In genomic region chr2:54952978-54953456, GRCh38 we compare ENCODE assay signal across 21 cellular contexts.
DNase-seq lines count a peak whose midpoint lies in the region; ATAC-seq, FAIRE-seq and TF ChIP-seq lines count a peak whose summit lies in the region.
"Had no signal": no experiment of that assay in that cellular context is flagged by ENCODE, and none has a peak within 500 bp of the region (broad histone marks: within the 10 kb centered on the region; RNA-seq: fewer than 3 reads in every experiment).

No MANE protein-coding gene starts in this region.

- CTCF ChIA-PET in K562 (lab: Yijun Ruan, JAX; ENCODE audit: low intra/inter-chr PET ratio): no interaction called here

- POLR2A ChIA-PET in K562 (lab: Yijun Ruan, JAX): interaction anchor here (0.9 to 2.5 kb wide), 4 partner anchors 11 to 21 kb away, joined by 3 to 6 read pairs (median 4); no protein-coding TSS in a partner anchor

- H3K27me3 ChIP-seq in K562 (ENCODE audit: control insufficient read depth in 2 of 2, insufficient read depth in 2 of 2, low read length in 2 of 2) (no peaks in the 10 kb centered on the region; a peak in 1 of 5 replicates), skeletal muscle satellite cell (ENCODE audit: control insufficient read depth, insufficient read depth, low read length) (no peaks in the 10 kb centered on the region), spleen (replicated peaks in 1 of 7) (no peaks in the 10 kb centered on the region)
- H3K27me3 ChIP-seq: body of pancreas, upper lobe of right lung had no signal

- no peaks in the 10 kb centered on the region for H4K20me1 ChIP-seq in K562 (replicated peaks; ENCODE audit: control insufficient read depth, insufficient read depth, low read length)

- BruUV-seq in K562 (replicated peaks; lab: Mats Ljungman, UMichigan): no TSS peak

- H3K4me1 ChIP-seq in K562 (replicated peaks in 1 of 2; ENCODE audit: control insufficient read depth in 2 of 2, insufficient read depth in 2 of 2, low read length in 2 of 2) (peaks cover 36 to 51% of the 10 kb centered on the region in 2 experiments), skeletal muscle satellite cell (ENCODE audit: control insufficient read depth, insufficient read depth, low read length) (peaks cover 24% of the 10 kb centered on the region), spleen (no peaks in the 10 kb centered on the region)

- TF ChIP-seq EP300 in K562 (IDR thresholded peaks at IDR 0.05; ENCODE audit: low read length): no peak

- in situ Hi-C loops in K562 (cut with MboI): no loop called here

- H3K9ac ChIP-seq in K562 (ENCODE audit: insufficient read depth in 1 of 2, low read depth in 2 of 2, low read length in 2 of 2): no peak overlapping the region; a peak in 1 of 4 replicates
- H3K9ac ChIP-seq in skeletal muscle satellite cell (ENCODE audit: low read depth, low read length): peak overlapping the region; percentile 21

- H3K36me3 ChIP-seq in K562 (ENCODE audit: control insufficient read depth, insufficient read depth, low read length) (no peaks in the 10 kb centered on the region), skeletal muscle satellite cell (ENCODE audit: insufficient read depth, low read length) (no peaks in the 10 kb centered on the region), spleen (no peaks in the 10 kb centered on the region)
- H3K36me3 ChIP-seq: lower lobe of right lung, upper lobe of right lung had no signal

- TF ChIP-seq CTCF in K562 (IDR thresholded peaks at IDR 0.05 in 2 of 3, conservative IDR thresholded peaks at IDR 0.05 in 1 of 3; ENCODE audit: insufficient read depth in 2 of 3, low read depth in 1 of 3, low read length in 3 of 3): no peak
- no peak for TF ChIP-seq CTCF in spleen (IDR thresholded peaks at IDR 0.05 in 8 of 11, conservative IDR thresholded peaks at IDR 0.05 in 3 of 11)

- no peak overlapping the region for H3K4me3 ChIP-seq in K562
- H3K4me3 ChIP-seq in skeletal muscle satellite cell (ENCODE audit: low read length): peak overlapping the region; percentile 28
- H3K4me3 ChIP-seq in spleen: no peak overlapping the region
- H3K4me3 ChIP-seq: body of pancreas, lower lobe of right lung, upper lobe of right lung had no signal

- WGBS in K562 (ENCODE audit: insufficient coverage, low coverage, missing lambda C conversion rate): 40% methylated on average over 9 of the region's 9 CpGs
- WGBS in spleen, 5 donors: 57 to 67% (median 59%) methylated on average over 9 of the region's 9 CpGs

- peak overlapping the region; percentile 85 for H2AFZ ChIP-seq in K562 (ENCODE audit: low read depth, low read length)

- ATAC-seq in K562 (no peak), GM18909 (IDR thresholded peaks at IDR 0.05; ENCODE audit: poor library complexity, unreplicated experiment) (no peak), left cardiac atrium (no peak)
- ATAC-seq: body of pancreas; lower lobe of right lung; right cardiac atrium; stimulated activated memory B cell treated with anti-CD40 and anti-IgM and Interleukin-4, amounts not matched to agents 10 μg/mL and 1 μg/mL and 100 μg/mL, for 72 hours; upper lobe of right lung had no signal

- TF ChIP-seq POLR2A in K562 (conservative IDR thresholded peaks at IDR 0.05) (no peak), spleen (IDR thresholded peaks at IDR 0.05) (no peak)

- no peak for TF ChIP-seq RAD21 in K562 (CRISPR knock-in tag; conservative IDR thresholded peaks at IDR 0.05 in 1 of 2, IDR thresholded peaks at IDR 0.05 in 1 of 2)

- peak; percentile 6 for DNase-seq in activated CD4-positive, alpha-beta T cell treated with anti-CD3 and anti-CD28 coated beads for 48 hours
- DNase-seq in activated CD4-positive, alpha-beta T cell treated with anti-CD3 and anti-CD28 coated beads for 1 hour: no peak
- DNase-seq in LHCN-M2 (ENCODE audit: low read depth): peak; percentile 63
- no peak for DNase-seq in K562 (ENCODE audit: extremely low read depth in 1 of 4, low spot score in 3 of 4)
- DNase-seq in spleen: no peak
- no peak for DNase-seq in left cardiac atrium
- DNase-seq: ACHN; activated gamma-delta T cell; body of pancreas; effector CD8-positive, alpha-beta T cell; foreskin melanocyte; lower lobe of right lung; MM.1S; NCI-H2081; right cardiac atrium; Right ventricle myocardium superior; upper lobe of right lung had no signal

- H3K9me1 ChIP-seq in K562 (ENCODE audit: control insufficient read depth, insufficient read depth, low read length): no peaks in the 10 kb centered on the region

- no peaks in the 10 kb centered on the region for H3K79me2 ChIP-seq in K562 (ENCODE audit: control insufficient read depth, insufficient read depth, low read length)

- no peaks in the 10 kb centered on the region for H3K9me3 ChIP-seq in K562 (replicated peaks; ENCODE audit: control insufficient read depth, insufficient read depth, low read depth, low read length)
- no peaks in the 10 kb centered on the region for H3K9me3 ChIP-seq in skeletal muscle satellite cell (replicated peaks; ENCODE audit: low read length)
- H3K9me3 ChIP-seq in spleen: no peaks in the 10 kb centered on the region
- H3K9me3 ChIP-seq: body of pancreas, lower lobe of right lung, upper lobe of right lung had no signal

- intact Hi-C loops in K562 (cut with micrococcal nuclease) (no loop called here), spleen (cut with DNase I; ENCODE audit: low total_unique reads) (no loop called here), left cardiac atrium (cut with DNase I) (no loop called here)

- FAIRE-seq in K562 (lab: Jason Lieb, UNC): no peak

- H3K27ac ChIP-seq in K562 (ENCODE audit: extremely low read depth, low read depth, low read length) (peak overlapping the region; percentile 47; the same call in 2 of the 3 replicates), spleen (no peak overlapping the region)
- H3K27ac ChIP-seq: body of pancreas, HL-60, lower lobe of right lung, upper lobe of right lung had no signal

- H3K4me2 ChIP-seq in K562 (ENCODE audit: insufficient read depth, low read length) (peak overlapping the region; percentile 55), skeletal muscle satellite cell (ENCODE audit: low read length) (peak overlapping the region; percentile 47)

TF ChIP-seq in K562, 482 proteins besides CTCF, POLR2A, EP300 and RAD21:
- TF ChIP-seq ZBTB33 (CRISPR knock-in tag; IDR thresholded peaks at IDR 0.05): peak; percentile 31; the same call in 1 of the 2 replicates
- TF ChIP-seq GTF2F1 (IDR thresholded peaks at IDR 0.05; ENCODE audit: low read depth, low read length): no peak
- peak; percentile 41; the same call in 1 of the 2 replicates for TF ChIP-seq NFE2 (IDR thresholded peaks at IDR 0.05; ENCODE audit: low read depth)
TF ChIP-seq in K562: peak in this region for 2.

Comparison
In these comparisons a context has a peak if more than half of its experiments do, and no peak if none do; other contexts are left out.
1. DNase-seq: peak in activated CD4-positive, alpha-beta T cell treated with anti-CD3 and anti-CD28 coated beads for 48 hours (single experiment) and LHCN-M2 (single experiment); none in activated CD4-positive, alpha-beta T cell treated with anti-CD3 and anti-CD28 coated beads for 1 hour (single experiment), K562 (0 of 4), spleen (single experiment) and left cardiac atrium (single experiment).